ENCODE assay signal across 12 cellular contexts in genomic region chr16:31134625-31135534, GRCh38. TPM values are rescaled to one million over a fixed set of nuclear protein-coding genes. Genes with fewer than 3 reads are reported as not detected.
DNase-seq lines count a peak whose midpoint lies in the region; ATAC-seq and TF ChIP-seq lines count a peak whose summit lies in the region.
"Had no signal": no experiment of that assay in that cellular context is flagged by ENCODE, and none has a peak within 500 bp of the region (broad histone marks: within the 10 kb centered on the region; RNA-seq: fewer than 3 reads in every experiment).

No MANE protein-coding gene starts in this region.

- H3K4me3 ChIP-seq in mesendoderm (ENCODE audit: low read length) = peak overlapping the region; percentile 78

- peaks cover 16% of the 10 kb centered on the region for H3K79me1 ChIP-seq in mesendoderm (ENCODE audit: low read length)

- no peak overlapping the region for H2BK15ac ChIP-seq in mesendoderm (replicated peaks; ENCODE audit: low read depth)

- TF ChIP-seq CTCF in CD14-positive monocyte (IDR thresholded peaks at IDR 0.05) (no peak), MCF 10A (IDR thresholded peaks at IDR 0.05; ENCODE audit: unreplicated experiment) (no peak)

- WGBS in mesendoderm (ENCODE audit: extremely low coverage, insufficient coverage, low lambda C conversion rate) = no CpG with 5 or more reads among the region's 18 CpGs

- DNase-seq in CD14-positive monocyte (ENCODE audit: low spot score) = no peak
- DNase-seq in NCI-H1092 treated with DMSO at 0.1 percent for 48 hours (lab: John Stamatoyannopoulos, UW) = peak; percentile 57
- peak; percentile 88 for DNase-seq in MCF 10A (ENCODE audit: unreplicated experiment)
- DNase-seq in mesendoderm = peak; percentile 93
- no peak for DNase-seq in NCI-H748 treated with DMSO at 0.1 percent for 48 hours (lab: John Stamatoyannopoulos, UW)
- DNase-seq in activated CD4-positive, alpha-beta T cell treated with anti-CD3 and anti-CD28 coated beads for 48 hours = no peak
- no peak for DNase-seq in midbrain (lab: John Stamatoyannopoulos, UW)
- DNase-seq: activated gamma-delta T cell treated with Interleukin-2 at 50 U/mL for 16 hours, T-helper 1 cell had no signal

- H3K4me3 Mint-ChIP-seq in CD14-positive monocyte = peak overlapping the region in 1 of 2 donors; percentile 46
- H3K4me3 Mint-ChIP-seq in MCF 10A (ENCODE audit: unreplicated experiment) = peak overlapping the region; percentile 85

- CTCF ChIA-PET in MCF 10A (lab: Yijun Ruan, JAX) = interaction anchor here (0.5 to 2.0 kb wide), 13 partner anchors 16 to 748 kb away, joined by 3 to 7 read pairs (median 3); partner anchors contain the start of genes ARMC5, KAT8 and ZNF267

- peaks cover 15% of the 10 kb centered on the region for H3K4me1 ChIP-seq in mesendoderm (ENCODE audit: control insufficient read depth, low read depth, low read length)

- peaks cover 2% of the 10 kb centered on the region for H3K36me3 ChIP-seq in mesendoderm (ENCODE audit: control insufficient read depth, insufficient read depth, low read length)

- H3K4me1 Mint-ChIP-seq in CD14-positive monocyte (peaks cover 40% of the 10 kb centered on the region), MCF 10A (ENCODE audit: insufficient read depth, unreplicated experiment) (peaks cover 28% of the 10 kb centered on the region)

- peak overlapping the region; percentile 83 for H3K18ac ChIP-seq in mesendoderm (ENCODE audit: low read length)

- peak overlapping the region; percentile 94 for H3K56ac ChIP-seq in mesendoderm (ENCODE audit: low read length)

- H2AK5ac ChIP-seq in mesendoderm (ENCODE audit: low read length) = no peak overlapping the region

- H3K36me3 Mint-ChIP-seq in CD14-positive monocyte (peaks cover 34 to 38% of the 10 kb centered on the region in 2 donors), MCF 10A (ENCODE audit: insufficient read depth, unreplicated experiment) (peaks cover 19% of the 10 kb centered on the region)

- peak overlapping the region; percentile 87 for H3K4ac ChIP-seq in mesendoderm (ENCODE audit: low read depth, low read length)

- POLR2A ChIA-PET in MCF 10A (lab: Yijun Ruan, JAX) = interaction anchor here (0.7 to 12.0 kb wide), 12 partner anchors 10 to 324 kb away, joined by 3 to 201 read pairs (median 6); partner anchors contain the start of genes ARMC5, BCKDK, FUS and KAT8

- H3K9me3 Mint-ChIP-seq in CD14-positive monocyte (no peaks in the 10 kb centered on the region), MCF 10A (ENCODE audit: unreplicated experiment) (no peaks in the 10 kb centered on the region)

- H3K27me3 Mint-ChIP-seq in CD14-positive monocyte (ENCODE audit: low read depth in 3 of 3) (peaks cover 0 to 1% (median 1%) of the 10 kb centered on the region in 3 donors), MCF 10A (ENCODE audit: insufficient read depth, unreplicated experiment) (no peaks in the 10 kb centered on the region)

- no peak overlapping the region for H4K5ac ChIP-seq in mesendoderm (ENCODE audit: low read length)

- intact Hi-C loops in CD14-positive monocyte (cut with micrococcal nuclease) (no loop called here), MCF 10A (cut with micrococcal nuclease) (loop anchor here (1.0 kb wide), 1 partner anchor 17 kb away; no protein-coding TSS in a partner anchor)

- H2BK120ac ChIP-seq in mesendoderm (ENCODE audit: low read depth, low read length) = no peak overlapping the region

- ATAC-seq in GM18909 (IDR thresholded peaks at IDR 0.05; ENCODE audit: poor library complexity, unreplicated experiment) = no peak

- H4K8ac ChIP-seq in mesendoderm (ENCODE audit: low read depth, low read length) = no peak overlapping the region

- peak overlapping the region; percentile 74 for H3K27ac ChIP-seq in mesendoderm (ENCODE audit: low read depth, low read length)

- peaks cover 17% of the 10 kb centered on the region for H3K79me2 ChIP-seq in mesendoderm (ENCODE audit: control insufficient read depth, insufficient read depth, low read length)

- TSS peak; percentile 64 for BruUV-seq in MCF 10A (replicated peaks; lab: Mats Ljungman, UMichigan)

- peak overlapping the region; percentile 60 to 91 (median 82) for H3K27ac Mint-ChIP-seq in CD14-positive monocyte
- H3K27ac Mint-ChIP-seq in MCF 10A (ENCODE audit: low read depth, unreplicated experiment) = peak overlapping the region; percentile 6

- no peaks in the 10 kb centered on the region for H3K27me3 ChIP-seq in mesendoderm (ENCODE audit: insufficient read depth, low read length, poor library complexity)

- peak overlapping the region; percentile 70 for H2BK5ac ChIP-seq in mesendoderm (ENCODE audit: low read length)

- H3K23ac ChIP-seq in mesendoderm (ENCODE audit: low read length) = no peak overlapping the region

- H3K4me2 ChIP-seq in mesendoderm (ENCODE audit: low read length) = peak overlapping the region; percentile 51

- H3K9ac ChIP-seq in mesendoderm (ENCODE audit: low read length) = peak overlapping the region; percentile 96

RNA-seq across cellular contexts. Expression of gene PRSS8, which starts 0.6 kb away (rescaled TPM):
- polyA plus RNA-seq in CD14-positive monocyte = not detected
- total RNA-seq in MCF 10A (2022) = 24.6 and 32.6 TPM in 2 replicates
- polyA plus RNA-seq in mesendoderm (2013, experiment 1 of 2) = 64.9 TPM
- 65.6 TPM for polyA plus RNA-seq in mesendoderm (2013, experiment 2 of 2)
- total RNA-seq: fibroblast of lung, skeletal muscle tissue had no signal
- polyA plus RNA-seq: fibroblast of lung had no signal

RNA-seq across cellular contexts. Expression of gene PRSS36, which starts 15.0 kb away (rescaled TPM):
- 1 to 10 TPM; 3.1 to 4.2 TPM for polyA plus RNA-seq in CD14-positive monocyte
- 0.49 and 1.0 TPM in 2 replicates for total RNA-seq in MCF 10A (2022)
- 0.39 TPM for polyA plus RNA-seq in mesendoderm (2013, experiment 1 of 2)
- 0.32 TPM for polyA plus RNA-seq in mesendoderm (2013, experiment 2 of 2)

RNA-seq across cellular contexts. Expression of gene KAT8, which starts 17.4 kb away (rescaled TPM):
- polyA plus RNA-seq in CD14-positive monocyte = 10 to 100 TPM; 34.5 to 42.0 TPM
- total RNA-seq in MCF 10A (2022) = 42.0 and 45.8 TPM in 2 replicates
- 33.3 TPM for polyA plus RNA-seq in mesendoderm (2013, experiment 1 of 2)
- polyA plus RNA-seq in mesendoderm (2013, experiment 2 of 2) = 35.2 TPM

RNA-seq across cellular contexts. Expression of gene BCKDK, which starts 26.7 kb away (rescaled TPM):
- 10 to 100 TPM; 76.5 to 93.5 TPM for polyA plus RNA-seq in CD14-positive monocyte
- total RNA-seq in MCF 10A (2022) = 31.7 and 41.0 TPM in 2 replicates
- 38.4 TPM for polyA plus RNA-seq in mesendoderm (2013, experiment 1 of 2)
- 38.4 TPM for polyA plus RNA-seq in mesendoderm (2013, experiment 2 of 2)

RNA-seq across cellular contexts. Expression of gene VKORC1, which starts 40.3 kb away (rescaled TPM):
- 100 to 1,000 TPM in 1 of 2 donors, 10 to 100 TPM in 1; 91.2 to 113 TPM for polyA plus RNA-seq in CD14-positive monocyte
- total RNA-seq in MCF 10A (2022) = 64.7 and 66.3 TPM in 2 replicates
- 106 TPM for polyA plus RNA-seq in mesendoderm (2013, experiment 1 of 2)
- 104 TPM for polyA plus RNA-seq in mesendoderm (2013, experiment 2 of 2)

Comparison
In these comparisons a context has a peak if more than half of its experiments do, and no peak if none do; other contexts are left out.
1. DNase-seq: peak in NCI-H1092 treated with DMSO at 0.1 percent for 48 hours (single experiment), MCF 10A (single experiment) and mesendoderm (single experiment); none in CD14-positive monocyte (single experiment), NCI-H748 treated with DMSO at 0.1 percent for 48 hours (single experiment), activated CD4-positive, alpha-beta T cell treated with anti-CD3 and anti-CD28 coated beads for 48 hours (single experiment) and midbrain (single experiment).